In genomic region chr3:142319912-142320311, GRCh38 we compare ENCODE assay signal across 21 cellular contexts.
"Had no signal": no experiment of that assay in that cellular context is flagged by ENCODE, and none has a peak within 500 bp of the region (broad histone marks: within the 10 kb centered on the region; RNA-seq: fewer than 3 reads in every experiment).

No MANE protein-coding gene starts in this region.

- H3K36me3 ChIP-seq: cardiac muscle cell, neural progenitor cell, prostate gland, right atrium auricular region had no signal

- H3K27me3 Mint-ChIP-seq: activated CD4-positive, alpha-beta T cell treated with anti-CD3 and anti-CD28 coated beads, Interleukin-2, amount 10 ng/mL, durations not matched to agents 24 days and 14 days; dendritic cell treated with granulocyte-macrophage colony-stimulating factor and Interleukin-4, amounts not matched to agents 40 ng/mL and 50 ng/mL, for 4 days had no signal

- H3K27me3 ChIP-seq: cardiac muscle cell, gastrocnemius medialis, neural progenitor cell, right atrium auricular region, tibial artery had no signal

- ATAC-seq: esophagus mucosa, gastrocnemius medialis had no signal

- H3K9me3 Mint-ChIP-seq: activated CD4-positive, alpha-beta T cell treated with anti-CD3 and anti-CD28 coated beads, Interleukin-2, amount 10 ng/mL, durations not matched to agents 24 days and 14 days; dendritic cell treated with granulocyte-macrophage colony-stimulating factor and Interleukin-4, amounts not matched to agents 40 ng/mL and 50 ng/mL, for 4 days; neural progenitor cell had no signal

- H3K9ac ChIP-seq: neural progenitor cell had no signal

- H3K4me3 Mint-ChIP-seq: activated CD4-positive, alpha-beta T cell treated with anti-CD3 and anti-CD28 coated beads, Interleukin-2, amount 10 ng/mL, durations not matched to agents 24 days and 14 days; dendritic cell treated with granulocyte-macrophage colony-stimulating factor and Interleukin-4, amounts not matched to agents 40 ng/mL and 50 ng/mL, for 4 days; neural progenitor cell; T-helper 1 cell treated with Interleukin-12 subunit alpha and Interleukin-12 subunit beta and Interleukin-4 antibody, amounts not matched to agents 30 μg/mL and 1 μg/mL, for 36 hours had no signal

- H3K4me1 Mint-ChIP-seq: neural progenitor cell had no signal

- H3K27ac Mint-ChIP-seq: dendritic cell treated with granulocyte-macrophage colony-stimulating factor and Interleukin-4, amounts not matched to agents 40 ng/mL and 50 ng/mL, for 4 days; neural progenitor cell; T-helper 1 cell treated with Interleukin-12 subunit alpha and Interleukin-12 subunit beta and Interleukin-4 antibody, amounts not matched to agents 30 μg/mL and 1 μg/mL, for 36 hours had no signal

- H3K9me3 ChIP-seq: gastrocnemius medialis, left ventricle myocardium inferior, prostate gland, right atrium auricular region, tibial artery had no signal

- H3K27ac ChIP-seq: cardiac muscle cell, gastrocnemius medialis, left ventricle myocardium inferior, neural progenitor cell, prostate gland, right atrium auricular region, tibial artery had no signal

- H3K4me2 ChIP-seq: neural progenitor cell had no signal

- H3K4me1 ChIP-seq: gastrocnemius medialis, neural progenitor cell, prostate gland, right atrium auricular region had no signal

- H2AFZ ChIP-seq: neural progenitor cell had no signal

- H3K4me3 ChIP-seq: cardiac muscle cell, gastrocnemius medialis, left ventricle myocardium inferior, neural progenitor cell, prostate gland, right atrium auricular region, tibial artery had no signal

- DNase-seq: activated CD4-positive, alpha-beta T cell treated with anti-CD3 and anti-CD28 coated beads, Interleukin-2, amount 10 ng/mL, durations not matched to agents 24 days and 14 days; activated CD8-positive, alpha-beta memory T cell treated with anti-CD3 and anti-CD28 coated beads, Interleukin-2, amount 50 U/mL, for 48 hours; activated naive CD4-positive, alpha-beta T cell; effector CD8-positive, alpha-beta T cell; gastrocnemius medialis; head of caudate nucleus; left ventricle myocardium inferior; mammary epithelial cell; stimulated activated CD4-positive, alpha-beta T cell treated with anti-CD3 and anti-CD28 coated beads, Interleukin-12 subunit alpha, Interleukin-12 subunit beta, amount 100 ng/mL, for 4 hours; stimulated activated CD4-positive, alpha-beta T cell treated with anti-CD3 and anti-CD28 coated beads, Interleukin-1b, Interleukin-23, amount 100 ng/mL, for 48 hours; stimulated activated CD8-positive, alpha-beta memory T cell treated with anti-CD3 and anti-CD28 coated beads, Interleukin-4, amount 100 ng/mL, for 48 hours; stimulated activated naive CD4-positive, alpha-beta T cell; substantia nigra; tibial artery had no signal
